In genomic region chr10:132677096-132677904, GRCh38 we compare ENCODE assay signal across 20 cellular contexts.
DNase-seq lines count a peak whose midpoint lies in the region; ATAC-seq and TF ChIP-seq lines count a peak whose summit lies in the region.
"Had no signal": no experiment of that assay in that cellular context is flagged by ENCODE, and none has a peak within 500 bp of the region (broad histone marks: within the 10 kb centered on the region; RNA-seq: fewer than 3 reads in every experiment).

No MANE protein-coding gene starts in this region.

- H4K5ac ChIP-seq in H9 (ENCODE audit: insufficient read length, low read depth, low read length) = no peak overlapping the region

- no peak overlapping the region for H3K56ac ChIP-seq in H9 (ENCODE audit: insufficient read length, low read depth, low read length)

- no peak overlapping the region for H2BK15ac ChIP-seq in H9 (ENCODE audit: low read depth, low read length)

- H3K4me2 ChIP-seq in H9 (ENCODE audit: insufficient read depth, insufficient read length, low read length) = no peak overlapping the region

- no peak overlapping the region for H3K18ac ChIP-seq in H9 (ENCODE audit: insufficient read length, low read depth, low read length)

- H3K4me1 ChIP-seq in H9 (ENCODE audit: insufficient read depth, low read length) (no peaks in the 10 kb centered on the region), SJCRH30 (no peaks in the 10 kb centered on the region; the same call in 1 of the 2 replicates)
- H3K4me1 ChIP-seq: transverse colon had no signal

- H3K23ac ChIP-seq in H9 (ENCODE audit: insufficient read length, low read depth, low read length) = no peak overlapping the region

- no peaks in the 10 kb centered on the region for H3K36me3 ChIP-seq in SJCRH30
- H3K36me3 ChIP-seq: transverse colon had no signal

- intact Hi-C loops in sciatic nerve (cut with DNase I) = no loop called here

- H2BK120ac ChIP-seq in H9 (ENCODE audit: low read depth, low read length, poor library complexity, severe bottlenecking) = no peak overlapping the region

- no peaks in the 10 kb centered on the region; the same call in none of the 2 replicates for H3K27me3 Mint-ChIP-seq in H9 (ENCODE audit: low read depth)

- no peaks in the 10 kb centered on the region for H3K23me2 ChIP-seq in H9 (ENCODE audit: insufficient read length, low read depth, low read length, poor library complexity, severe bottlenecking)

- H4K91ac ChIP-seq in H9 (ENCODE audit: insufficient read length, low read depth, low read length) = no peak overlapping the region

- DNase-seq in H9 = peak; percentile 13
- peak; percentile 37 to 44 for DNase-seq in SJCRH30
- DNase-seq in kidney tubule cell (ENCODE audit: low spot score) = peak; percentile 60
- peak; percentile 41 for DNase-seq in sciatic nerve (ENCODE audit: low spot score)
- DNase-seq in NCI-H1417 (lab: John Stamatoyannopoulos, UW) = no peak
- DNase-seq: activated naive CD4-positive, alpha-beta T cell treated with anti-CD3 and anti-CD28 coated beads for 36 hours; activated T-cell treated with anti-CD3 and anti-CD28 coated beads for 4 hours; COR-L47; cortex of kidney; immature natural killer cell; mesenchymal stem cell; NCI-H1417 treated with DMSO at 0.1 percent for 48 hours; NCI-H2171 treated with DMSO at 0.1 percent for 48 hours; NCI-H748 treated with DMSO at 0.1 percent for 48 hours; nephron progenitor cell; SIG-M5; transverse colon had no signal

- no peak overlapping the region for H4K8ac ChIP-seq in H9 (replicated peaks; ENCODE audit: insufficient read length, low read depth, low read length)

- H3K27ac ChIP-seq in H9 (ENCODE audit: insufficient read length, low read depth, low read length) (no peak overlapping the region), SJCRH30 (peak overlapping the region; percentile 83)
- H3K27ac ChIP-seq: transverse colon had no signal

- WGBS in H9 (ENCODE audit: extremely low coverage, insufficient read length, low lambda C conversion rate) = no CpG with 5 or more reads among the region's 28 CpGs

- H3K27ac Mint-ChIP-seq in H9 = no peak overlapping the region
- H3K27ac Mint-ChIP-seq: activated naive CD4-positive, alpha-beta T cell treated with anti-CD3 and anti-CD28 coated beads for 36 hours; immature natural killer cell; nephron progenitor cell; T-helper 1 cell treated with Interleukin-12 subunit alpha and Interleukin-12 subunit beta and Interleukin-4 antibody, amounts not matched to agents 30 μg/mL and 1 μg/mL, for 36 hours had no signal

- H3K9me3 ChIP-seq in H9 (ENCODE audit: control insufficient read depth, low read depth, low read length) (no peaks in the 10 kb centered on the region), SJCRH30 (replicated peaks) (no peaks in the 10 kb centered on the region)
- H3K9me3 ChIP-seq: transverse colon had no signal

- no peak overlapping the region for H3K4ac ChIP-seq in H9 (ENCODE audit: low read depth, low read length)

- no peak overlapping the region for H2BK20ac ChIP-seq in H9 (ENCODE audit: low read depth, low read length, poor library complexity, severe bottlenecking)

- no peak overlapping the region for H2AK5ac ChIP-seq in H9 (ENCODE audit: insufficient read length, low read length)

- H3K4me3 ChIP-seq in SJCRH30 = 0 out of 2 replicates have a peak overlapping the region, but pooled peaks have one; percentile 8
- H3K4me3 ChIP-seq: transverse colon had no signal

- no peak overlapping the region for H2AFZ ChIP-seq in H9 (ENCODE audit: low read length)

- H3K27me3 ChIP-seq in H9 (ENCODE audit: insufficient read depth, low read length) (no peaks in the 10 kb centered on the region), SJCRH30 (no peaks in the 10 kb centered on the region)
- H3K27me3 ChIP-seq: transverse colon had no signal

- H3K4me3 Mint-ChIP-seq in H9 = no peak overlapping the region
- H3K4me3 Mint-ChIP-seq: activated naive CD4-positive, alpha-beta T cell treated with anti-CD3 and anti-CD28 coated beads for 36 hours; immature natural killer cell; nephron progenitor cell; T-helper 1 cell treated with Interleukin-12 subunit alpha and Interleukin-12 subunit beta and Interleukin-4 antibody, amounts not matched to agents 30 μg/mL and 1 μg/mL, for 36 hours had no signal

- H3T11ph ChIP-seq in H9 (ENCODE audit: low read length) = no peak overlapping the region

- H3K9me3 Mint-ChIP-seq in H9 = peaks cover 5 to 16% of the 10 kb centered on the region in 2 experiments; a peak in 3 of 5 replicates
- H3K9me3 Mint-ChIP-seq: activated naive CD4-positive, alpha-beta T cell treated with anti-CD3 and anti-CD28 coated beads for 36 hours; immature natural killer cell; T-helper 1 cell treated with Interleukin-12 subunit alpha and Interleukin-12 subunit beta and Interleukin-4 antibody, amounts not matched to agents 30 μg/mL and 1 μg/mL, for 36 hours had no signal

- no peak overlapping the region for H2BK12ac ChIP-seq in H9 (ENCODE audit: insufficient read length, low read depth, low read length)

- no peak overlapping the region for H3K9ac ChIP-seq in H9 (ENCODE audit: extremely low read depth, insufficient read length, low read length)

- no peak for TF ChIP-seq CTCF in H9 (conservative IDR thresholded peaks at IDR 0.05)

- H3K79me1 ChIP-seq in H9 (ENCODE audit: insufficient read depth, low read depth, low read length, poor library complexity, severe bottlenecking) = no peaks in the 10 kb centered on the region

- ATAC-seq in sciatic nerve (no peak), GM21723 (IDR thresholded peaks at IDR 0.05; ENCODE audit: unreplicated experiment) (no peak), GM21825 (IDR thresholded peaks at IDR 0.05; ENCODE audit: unreplicated experiment) (no peak)

- H2BK5ac ChIP-seq in H9 (ENCODE audit: insufficient read length, low read length) = no peak overlapping the region

- H3K36me3 Mint-ChIP-seq in H9 (ENCODE audit: insufficient read depth in 1 of 3, low read depth in 3 of 3) = peaks cover 0 to 16% (median 7%) of the 10 kb centered on the region in 3 experiments; a peak in 5 of 7 replicates
- H3K36me3 Mint-ChIP-seq: immature natural killer cell had no signal

- no peaks in the 10 kb centered on the region for H4K20me1 ChIP-seq in H9 (ENCODE audit: control insufficient read depth, insufficient read depth, insufficient read length)

- no peak overlapping the region for H3K14ac ChIP-seq in H9 (ENCODE audit: insufficient read depth, low read length)

- no peaks in the 10 kb centered on the region for H3K79me2 ChIP-seq in H9 (ENCODE audit: insufficient read depth, low read length)

- H3K4me1 Mint-ChIP-seq in H9 = no peaks in the 10 kb centered on the region
- H3K4me1 Mint-ChIP-seq: nephron progenitor cell had no signal

Comparison
In these comparisons a context has a peak if more than half of its experiments do, and no peak if none do; other contexts are left out.
1. DNase-seq: peak in H9 (single experiment), SJCRH30 (2 of 2), kidney tubule cell (single experiment) and sciatic nerve (single experiment); none in NCI-H1417 (0 of 3).